31 cellular contexts compared by ENCODE assay signal in the genomic region with DNA sequence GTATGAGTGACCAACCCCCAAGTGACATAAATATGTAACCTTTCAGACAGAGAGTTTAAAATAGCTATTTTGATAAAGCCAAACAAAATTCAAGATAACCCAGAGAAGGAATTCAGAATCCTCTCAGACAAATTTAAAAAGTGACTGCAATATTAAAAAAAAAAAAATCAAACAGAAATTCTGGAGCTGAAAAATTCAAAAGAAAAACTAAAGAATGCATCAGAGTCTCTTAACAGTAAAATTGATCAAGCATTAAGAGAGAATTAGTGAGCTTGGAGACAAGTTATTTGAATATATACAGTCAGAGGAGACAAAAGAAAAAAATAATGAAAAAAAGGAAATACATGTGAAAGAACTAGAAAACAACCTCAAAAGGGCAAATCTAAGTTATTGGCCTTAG. TPM values are rescaled to one million over a fixed set of nuclear protein-coding genes. Genes with fewer than 3 reads are reported as not detected.
"Had no signal": no experiment of that assay in that cellular context is flagged by ENCODE, and none has a peak within 500 bp of the region (broad histone marks: within the 10 kb centered on the region; RNA-seq: fewer than 3 reads in every experiment).

No MANE protein-coding gene starts in this region.

- H3K36me3 ChIP-seq: stomach, suprapubic skin, thoracic aorta, thyroid gland, tibial artery, tibial nerve, transverse colon, upper lobe of left lung, upper lobe of right lung, uterus, vagina had no signal

- H3K9me3 ChIP-seq: stomach, suprapubic skin, testis, thoracic aorta, thyroid gland, tibial artery, transverse colon, upper lobe of left lung, upper lobe of right lung, uterus, vagina had no signal

- H3K27ac ChIP-seq: stomach, suprapubic skin, testis, thoracic aorta, thyroid gland, tibial artery, tibial nerve, transverse colon, upper lobe of left lung, upper lobe of right lung, uterus, vagina had no signal

- H3K27me3 ChIP-seq: stomach, suprapubic skin, testis, thyroid gland, tibial artery, tibial nerve, transverse colon, upper lobe of left lung, upper lobe of right lung, uterus, vagina had no signal

- H3K4me1 ChIP-seq: stomach, suprapubic skin, testis, thyroid gland, tibial artery, tibial nerve, transverse colon, upper lobe of left lung, upper lobe of right lung, uterus, vagina had no signal

- H3K4me3 ChIP-seq: stomach, suprapubic skin, testis, thoracic aorta, thyroid gland, tibial artery, tibial nerve, transverse colon, upper lobe of left lung, upper lobe of right lung, uterus, vagina had no signal

- FAIRE-seq: urothelium cell line had no signal

- ATAC-seq: stimulated activated effector memory CD8-positive, alpha-beta T cell treated with anti-CD3 and anti-CD28 coated beads, Interleukin-12 subunit alpha, Interleukin-12 subunit beta, amount 100 ng/mL, for 72 hours; stimulated activated memory B cell treated with anti-CD40 and anti-IgM and Interleukin-4, amounts not matched to agents 10 μg/mL and 1 μg/mL and 100 μg/mL, for 72 hours; stimulated activated naive B cell treated with anti-CD40 and anti-IgM and Interleukin-4, amounts not matched to agents 10 μg/mL and 1 μg/mL and 100 μg/mL, for 72 hours; stimulated activated naive CD8-positive, alpha-beta T cell treated with anti-CD3 and anti-CD28 coated beads, Interleukin-15, amount 100 ng/mL, for 72 hours; stimulated activated naive CD8-positive, alpha-beta T cell treated with anti-CD3 and anti-CD28 coated beads, Interleukin-15, Interleukin-2, amounts not matched to agents 100 U/mL and 50 U/mL, for 24 hours; upper lobe of right lung had no signal

- DNase-seq: stimulated activated CD4-positive, alpha-beta T cell treated with anti-CD3 and anti-CD28 coated beads, Interleukin-2, amount 100 ng/mL, for 48 hours; stimulated activated CD4-positive, alpha-beta T cell treated with anti-CD3 and anti-CD28 coated beads, Interleukin-4, amount 100 ng/mL, for 1 hour; stimulated activated CD4-positive, alpha-beta T cell treated with anti-CD3 and anti-CD28 coated beads, Interleukin-4, amount 100 ng/mL, for 24 hours; stimulated activated CD4-positive, alpha-beta T cell treated with anti-CD3 and anti-CD28 coated beads, Interleukin-4, amount 100 ng/mL, for 4 hours; stimulated activated CD8-positive, alpha-beta memory T cell treated with anti-CD3 and anti-CD28 coated beads, Interleukin-4, amount 100 ng/mL, for 48 hours; stimulated activated naive B cell treated with anti-CD40 and anti-IgM and Interleukin-4, amounts not matched to agents 10 μg/mL and 1 μg/mL and 100 μg/mL, for 72 hours; stimulated activated naive CD4-positive, alpha-beta T cell; stimulated activated naive CD4-positive, alpha-beta T cell treated with Interleukin-2 at 50 U/mL for 16 hours; stimulated activated naive CD8-positive, alpha-beta T cell treated with anti-CD3 and anti-CD28 coated beads, Interleukin-15, amount 100 ng/mL, for 72 hours; stimulated activated naive CD8-positive, alpha-beta T cell treated with anti-CD3 and anti-CD28 coated beads, Interleukin-15, Interleukin-2, amounts not matched to agents 100 U/mL and 50 U/mL, for 24 hours; stomach; substantia nigra; testis; thyroid gland; tibial artery; transverse colon; trophoblast cell; upper lobe of left lung; upper lobe of right lung; uterus had no signal

RNA-seq across cellular contexts. Expression of a gene that starts 53.1 kb away (rescaled TPM):
- total RNA-seq: stomach, subcutaneous adipose tissue, suprapubic skin, testis, thoracic aorta, thyroid gland, tibial nerve, transverse colon, upper lobe of left lung, upper lobe of right lung, ureter, urinary bladder, uterus, vagina had no signal
- polyA plus RNA-seq: stomach, thymus, urinary bladder had no signal

RNA-seq across cellular contexts. Expression of a gene that starts 53.7 kb away (rescaled TPM):
- total RNA-seq: subcutaneous adipose tissue, suprapubic skin, thoracic aorta, thyroid gland, tibial nerve, upper lobe of left lung, upper lobe of right lung, ureter, uterus, vagina had no signal
- polyA plus RNA-seq: stomach, urinary bladder had no signal
